ENCODE assay signal across 10 cellular contexts in genomic region chr10:22620929-22621328, GRCh38.
DNase-seq lines count a peak whose midpoint lies in the region; ATAC-seq, FAIRE-seq and TF ChIP-seq lines count a peak whose summit lies in the region.
"Had no signal": no experiment of that assay in that cellular context is flagged by ENCODE, and none has a peak within 500 bp of the region (broad histone marks: within the 10 kb centered on the region; RNA-seq: fewer than 3 reads in every experiment).

No MANE protein-coding gene starts in this region.

- no peak overlapping the region for H2BK120ac ChIP-seq in mesendoderm (ENCODE audit: low read depth, low read length)

- no peak overlapping the region for H3K4me3 Mint-ChIP-seq in astrocyte (ENCODE audit: unreplicated experiment)
- H3K4me3 Mint-ChIP-seq: nephron progenitor cell had no signal

- no peak overlapping the region for H3K4ac ChIP-seq in mesendoderm (ENCODE audit: low read depth, low read length)

- H4K20me1 ChIP-seq in astrocyte (ENCODE audit: insufficient read depth, low read length) = peaks cover under 1% of the 10 kb centered on the region

- H2BK5ac ChIP-seq in mesendoderm (ENCODE audit: low read length) = no peak overlapping the region

- no peak overlapping the region for H4K5ac ChIP-seq in mesendoderm (ENCODE audit: low read length)

- ATAC-seq in heart right ventricle (no peak), left lung (no peak), upper lobe of right lung (no peak)

- H3K18ac ChIP-seq in mesendoderm (ENCODE audit: low read length) = no peak overlapping the region

- intact Hi-C loops in heart right ventricle (cut with DNase I) (loop anchor here in 3 of 10 donors (10.0 kb wide), 1 partner anchor 94 kb away; the partner anchor contains the start of gene PIP4K2A (in 3 of the 3)), cardiac septum (cut with DNase I) (loop anchor here (5.0 kb wide), 1 partner anchor 36 kb away; no protein-coding TSS in a partner anchor), left lung (cut with DNase I) (no loop called here), upper lobe of right lung (cut with DNase I) (no loop called here)

- no peak overlapping the region for H4K8ac ChIP-seq in mesendoderm (ENCODE audit: low read depth, low read length)

- no peaks in the 10 kb centered on the region for H3K27me3 ChIP-seq in heart right ventricle
- H3K27me3 ChIP-seq in astrocyte (ENCODE audit: insufficient read depth, low read length) = no peaks in the 10 kb centered on the region
- H3K27me3 ChIP-seq in left lung = no peaks in the 10 kb centered on the region
- H3K27me3 ChIP-seq in upper lobe of right lung = no peaks in the 10 kb centered on the region
- H3K27me3 ChIP-seq in mesendoderm (ENCODE audit: insufficient read depth, low read length, poor library complexity) = no peaks in the 10 kb centered on the region

- WGBS in heart right ventricle, 2 donors = 65 to 72% methylated on average over 3 of the region's 3 CpGs
- WGBS in mesendoderm (ENCODE audit: extremely low coverage, insufficient coverage, low lambda C conversion rate) = no CpG with 5 or more reads among the region's 3 CpGs

- no peak for TF ChIP-seq CTCF in heart right ventricle (IDR thresholded peaks at IDR 0.05)
- no peak for TF ChIP-seq CTCF in astrocyte (IDR thresholded peaks at IDR 0.05; ENCODE audit: insufficient read depth, low read depth, low read length)
- TF ChIP-seq CTCF in left lung (IDR thresholded peaks at IDR 0.05) = no peak
- TF ChIP-seq CTCF in upper lobe of right lung (IDR thresholded peaks at IDR 0.05) = no peak

- no peak overlapping the region for H3K4me3 ChIP-seq in heart right ventricle
- no peak overlapping the region for H3K4me3 ChIP-seq in astrocyte (ENCODE audit: insufficient read depth, low read depth, low read length)
- no peak overlapping the region for H3K4me3 ChIP-seq in left lung
- H3K4me3 ChIP-seq in upper lobe of right lung = no peak overlapping the region
- H3K4me3 ChIP-seq in mesendoderm (ENCODE audit: low read length) = no peak overlapping the region

- H3K27ac ChIP-seq in heart right ventricle (peak overlapping the region in 6 of 10 donors; percentile 2 to 61 (median 36)), astrocyte (ENCODE audit: low read depth, low read length) (peak overlapping the region; percentile 86), left lung (peak overlapping the region; percentile 42 to 55), upper lobe of right lung (peak overlapping the region; percentile 27), mesendoderm (ENCODE audit: low read depth, low read length) (no peak overlapping the region)

- H3K9ac ChIP-seq in astrocyte (ENCODE audit: low read length) (peak overlapping the region; percentile 45), mesendoderm (ENCODE audit: low read length) (no peak overlapping the region)

- H3K9me3 ChIP-seq in heart right ventricle = no peaks in the 10 kb centered on the region
- H3K9me3 ChIP-seq in astrocyte (ENCODE audit: insufficient read depth, low read depth, low read length) = no peaks in the 10 kb centered on the region
- no peaks in the 10 kb centered on the region for H3K9me3 ChIP-seq in left lung
- no peaks in the 10 kb centered on the region for H3K9me3 ChIP-seq in upper lobe of right lung

- no peak overlapping the region for H3K56ac ChIP-seq in mesendoderm (ENCODE audit: low read length)

- H2BK15ac ChIP-seq in mesendoderm (replicated peaks; ENCODE audit: low read depth) = no peak overlapping the region

- H3K36me3 ChIP-seq in heart right ventricle (no peaks in the 10 kb centered on the region), astrocyte (ENCODE audit: insufficient read depth, low read length) (no peaks in the 10 kb centered on the region), left lung (no peaks in the 10 kb centered on the region), upper lobe of right lung (no peaks in the 10 kb centered on the region), mesendoderm (ENCODE audit: control insufficient read depth, insufficient read depth, low read length) (no peaks in the 10 kb centered on the region)

- no peak overlapping the region for H3K23ac ChIP-seq in mesendoderm (ENCODE audit: low read length)

- H3K4me1 Mint-ChIP-seq in astrocyte (ENCODE audit: low read depth, unreplicated experiment) = peaks cover 71% of the 10 kb centered on the region

- H3K4me1 ChIP-seq in heart right ventricle = peaks cover 8 to 100% (median 75%) of the 10 kb centered on the region in 9 donors
- peaks cover 64% of the 10 kb centered on the region for H3K4me1 ChIP-seq in astrocyte (ENCODE audit: insufficient read depth, low read length)
- peaks cover 19 to 91% of the 10 kb centered on the region in 2 donors for H3K4me1 ChIP-seq in left lung
- peaks cover 93% of the 10 kb centered on the region for H3K4me1 ChIP-seq in upper lobe of right lung
- peaks cover 6% of the 10 kb centered on the region for H3K4me1 ChIP-seq in mesendoderm (ENCODE audit: control insufficient read depth, low read depth, low read length)

- no peak overlapping the region for H2AFZ ChIP-seq in astrocyte (ENCODE audit: low read depth, low read length)

- peak overlapping the region; percentile 60 for H3K4me2 ChIP-seq in astrocyte (ENCODE audit: low read length)
- no peak overlapping the region for H3K4me2 ChIP-seq in mesendoderm (ENCODE audit: low read length)

- FAIRE-seq in astrocyte (lab: Jason Lieb, UNC) = no peak

- H3K9me3 Mint-ChIP-seq in astrocyte (ENCODE audit: unreplicated experiment) = no peaks in the 10 kb centered on the region
- H3K9me3 Mint-ChIP-seq: nephron progenitor cell had no signal

- H3K27me3 Mint-ChIP-seq in astrocyte (ENCODE audit: low read depth, unreplicated experiment) = no peaks in the 10 kb centered on the region

- no peaks in the 10 kb centered on the region for H3K36me3 Mint-ChIP-seq in astrocyte (ENCODE audit: low read depth, unreplicated experiment)

- H2AK5ac ChIP-seq in mesendoderm (ENCODE audit: low read length) = no peak overlapping the region

- H3K79me2 ChIP-seq in astrocyte (ENCODE audit: insufficient read depth, low read length) = peaks cover 56% of the 10 kb centered on the region
- H3K79me2 ChIP-seq in mesendoderm (ENCODE audit: control insufficient read depth, insufficient read depth, low read length) = peaks cover 6% of the 10 kb centered on the region

- H3K27ac Mint-ChIP-seq in astrocyte (ENCODE audit: unreplicated experiment) = peak overlapping the region; percentile 54
- H3K27ac Mint-ChIP-seq: nephron progenitor cell had no signal

- no peak for DNase-seq in heart right ventricle
- no peak for DNase-seq in cardiac septum (ENCODE audit: low spot score)
- no peak for DNase-seq in astrocyte (ENCODE audit: low read depth)
- no peak for DNase-seq in left lung
- DNase-seq in upper lobe of right lung = no peak
- DNase-seq in effector CD8-positive, alpha-beta T cell (lab: John Stamatoyannopoulos, UW) = no peak
- DNase-seq in Ammon's horn (ENCODE audit: low spot score) = no peak
- DNase-seq in mesendoderm = no peak
- DNase-seq: nephron progenitor cell; stimulated activated CD8-positive, alpha-beta memory T cell treated with anti-CD3 and anti-CD28 coated beads, Interleukin-4, amount 100 ng/mL, for 48 hours had no signal

- peaks cover 4% of the 10 kb centered on the region for H3K79me1 ChIP-seq in mesendoderm (ENCODE audit: low read length)
